In genomic region chr9:133083688-133084087, GRCh38 we compare ENCODE assay signal across 1 cellular context. TPM values are rescaled to one million over a fixed set of nuclear protein-coding genes. Genes with fewer than 3 reads are reported as not detected.
"Had no signal": no experiment of that assay in that cellular context is flagged by ENCODE, and none has a peak within 500 bp of the region (broad histone marks: within the 10 kb centered on the region; RNA-seq: fewer than 3 reads in every experiment).

No MANE protein-coding gene starts in this region.

RNA-seq across cellular contexts. Expression of gene CEL, which starts 21.9 kb away (rescaled TPM):
- polyA plus RNA-seq: immature natural killer cell had no signal
